ENCODE assay signal across 24 cellular contexts in the genomic region with DNA sequence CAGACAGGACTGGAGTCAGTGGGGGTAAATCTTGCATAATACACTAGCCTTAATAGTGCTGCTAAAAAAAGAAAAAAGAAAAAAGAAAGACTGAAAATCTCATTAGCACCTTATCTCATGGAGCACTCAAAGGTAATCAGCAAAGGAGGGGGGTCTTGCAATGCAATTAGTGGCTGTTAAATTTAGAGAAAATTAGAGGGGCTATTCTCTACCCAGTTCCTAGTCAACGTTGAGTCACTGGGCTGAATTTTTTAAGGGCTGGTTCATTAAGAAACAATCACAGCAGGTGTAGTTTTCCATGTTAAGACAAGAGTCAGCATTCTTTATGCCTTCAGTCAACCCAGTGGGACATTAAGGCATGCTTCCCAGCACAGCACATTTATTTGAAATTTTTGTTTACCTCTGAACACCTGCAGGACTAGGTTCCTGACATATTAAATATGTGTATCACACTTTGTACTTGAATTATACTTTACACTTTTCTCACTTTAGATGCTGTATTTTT.
"Had no signal": no experiment of that assay in that cellular context is flagged by ENCODE, and none has a peak within 500 bp of the region (broad histone marks: within the 10 kb centered on the region; RNA-seq: fewer than 3 reads in every experiment).

No MANE protein-coding gene starts in this region.

- H3K4me3 ChIP-seq: cardiac muscle cell, colonic mucosa, heart right ventricle, left lung, lower lobe of right lung, mucosa of descending colon, ovary, right lobe of liver, thoracic aorta, uterus had no signal

- ATAC-seq: activated T-cell treated with anti-CD3 and anti-CD28 coated beads, Interleukin-2, amount 50 U/mL, for 72 hours; heart right ventricle; left lung; lower lobe of right lung; mucosa of descending colon; right lobe of liver; stimulated activated effector memory CD8-positive, alpha-beta T cell treated with anti-CD3 and anti-CD28 coated beads, Interleukin-12 subunit alpha, Interleukin-12 subunit beta, amount 100 ng/mL, for 72 hours had no signal

- H3K36me3 ChIP-seq: cardiac muscle cell, colonic mucosa, heart right ventricle, left lung, lower lobe of right lung, ovary, right lobe of liver, thoracic aorta, uterus had no signal

- DNase-seq: activated CD4-positive, alpha-beta T cell treated with anti-CD3 and anti-CD28 coated beads for 4 hours; activated CD4-positive, alpha-beta T cell treated with anti-CD3 and anti-CD28 coated beads, Interleukin-2, amount 50 U/mL, for 4 hours; activated naive CD4-positive, alpha-beta T cell; activated T-cell treated with anti-CD3 and anti-CD28 coated beads for 4 hours; activated T-cell treated with anti-CD3 and anti-CD28 coated beads, Interleukin-2, amount 50 U/mL, for 72 hours; anterior cingulate cortex; cerebellar nuclear complex; colonic mucosa; effector CD8-positive, alpha-beta T cell; heart right ventricle; left lung; lower lobe of right lung; mucosa of descending colon; ovary; right lobe of liver; small intestine; stimulated activated CD4-positive, alpha-beta T cell treated with anti-CD3 and anti-CD28 coated beads, Interleukin-4, amount 100 ng/mL, for 24 hours; T-helper 1 cell; trophoblast cell; uterus had no signal

- H3K27me3 ChIP-seq: cardiac muscle cell, colonic mucosa, heart right ventricle, left lung, ovary, right lobe of liver, uterus had no signal

- FAIRE-seq: islet of Langerhans, small intestine had no signal
